ENCODE assay signal across 1 cellular context in the genomic region with DNA sequence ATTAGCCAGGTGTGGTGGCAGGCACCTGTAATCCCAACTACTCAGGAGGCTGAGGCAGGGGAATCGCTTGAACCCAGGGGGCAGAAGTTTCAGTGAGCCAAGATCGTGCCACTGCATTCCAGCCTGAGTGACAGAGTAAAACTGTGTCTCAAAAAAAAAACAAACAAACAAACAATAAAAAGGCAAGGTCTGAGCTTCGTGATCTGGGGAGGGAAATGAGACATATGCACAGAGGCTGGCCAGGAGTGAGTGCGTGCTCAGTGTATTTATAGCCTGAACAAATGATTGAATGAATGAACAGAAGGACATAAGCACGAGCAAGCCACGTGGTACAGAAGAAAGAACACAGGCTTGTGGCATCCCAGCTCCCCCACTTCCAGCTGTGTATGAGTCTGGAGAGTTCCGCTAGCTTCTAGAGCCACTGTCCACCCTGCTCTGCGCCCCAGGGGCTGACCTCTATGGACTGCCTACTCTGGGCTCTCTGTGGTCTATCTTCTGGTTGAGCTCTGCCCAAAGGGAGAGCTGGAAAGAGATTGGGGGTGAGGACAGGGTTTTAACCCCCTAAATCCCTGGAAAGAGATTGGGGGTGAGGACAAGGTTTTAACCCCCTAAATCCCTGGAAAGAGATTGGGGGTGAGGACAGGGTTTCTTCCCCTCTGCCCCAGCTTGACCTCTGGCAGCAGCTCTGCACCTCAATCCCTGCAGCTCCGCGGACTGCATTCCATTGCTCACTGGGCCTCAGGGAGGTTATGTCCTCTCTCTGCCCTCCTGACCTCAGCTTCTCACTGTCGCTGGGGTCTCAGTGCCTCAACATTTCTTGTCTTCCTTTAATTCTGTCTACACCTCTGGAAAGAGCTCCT.
TF ChIP-seq lines count a peak whose summit lies in the region.

No MANE protein-coding gene starts in this region.

TF ChIP-seq in GM23338, 12 proteins besides CTCF, POLR2A, EP300 and RAD21 (continued from another document):
- TF ChIP-seq, protein P1, sequence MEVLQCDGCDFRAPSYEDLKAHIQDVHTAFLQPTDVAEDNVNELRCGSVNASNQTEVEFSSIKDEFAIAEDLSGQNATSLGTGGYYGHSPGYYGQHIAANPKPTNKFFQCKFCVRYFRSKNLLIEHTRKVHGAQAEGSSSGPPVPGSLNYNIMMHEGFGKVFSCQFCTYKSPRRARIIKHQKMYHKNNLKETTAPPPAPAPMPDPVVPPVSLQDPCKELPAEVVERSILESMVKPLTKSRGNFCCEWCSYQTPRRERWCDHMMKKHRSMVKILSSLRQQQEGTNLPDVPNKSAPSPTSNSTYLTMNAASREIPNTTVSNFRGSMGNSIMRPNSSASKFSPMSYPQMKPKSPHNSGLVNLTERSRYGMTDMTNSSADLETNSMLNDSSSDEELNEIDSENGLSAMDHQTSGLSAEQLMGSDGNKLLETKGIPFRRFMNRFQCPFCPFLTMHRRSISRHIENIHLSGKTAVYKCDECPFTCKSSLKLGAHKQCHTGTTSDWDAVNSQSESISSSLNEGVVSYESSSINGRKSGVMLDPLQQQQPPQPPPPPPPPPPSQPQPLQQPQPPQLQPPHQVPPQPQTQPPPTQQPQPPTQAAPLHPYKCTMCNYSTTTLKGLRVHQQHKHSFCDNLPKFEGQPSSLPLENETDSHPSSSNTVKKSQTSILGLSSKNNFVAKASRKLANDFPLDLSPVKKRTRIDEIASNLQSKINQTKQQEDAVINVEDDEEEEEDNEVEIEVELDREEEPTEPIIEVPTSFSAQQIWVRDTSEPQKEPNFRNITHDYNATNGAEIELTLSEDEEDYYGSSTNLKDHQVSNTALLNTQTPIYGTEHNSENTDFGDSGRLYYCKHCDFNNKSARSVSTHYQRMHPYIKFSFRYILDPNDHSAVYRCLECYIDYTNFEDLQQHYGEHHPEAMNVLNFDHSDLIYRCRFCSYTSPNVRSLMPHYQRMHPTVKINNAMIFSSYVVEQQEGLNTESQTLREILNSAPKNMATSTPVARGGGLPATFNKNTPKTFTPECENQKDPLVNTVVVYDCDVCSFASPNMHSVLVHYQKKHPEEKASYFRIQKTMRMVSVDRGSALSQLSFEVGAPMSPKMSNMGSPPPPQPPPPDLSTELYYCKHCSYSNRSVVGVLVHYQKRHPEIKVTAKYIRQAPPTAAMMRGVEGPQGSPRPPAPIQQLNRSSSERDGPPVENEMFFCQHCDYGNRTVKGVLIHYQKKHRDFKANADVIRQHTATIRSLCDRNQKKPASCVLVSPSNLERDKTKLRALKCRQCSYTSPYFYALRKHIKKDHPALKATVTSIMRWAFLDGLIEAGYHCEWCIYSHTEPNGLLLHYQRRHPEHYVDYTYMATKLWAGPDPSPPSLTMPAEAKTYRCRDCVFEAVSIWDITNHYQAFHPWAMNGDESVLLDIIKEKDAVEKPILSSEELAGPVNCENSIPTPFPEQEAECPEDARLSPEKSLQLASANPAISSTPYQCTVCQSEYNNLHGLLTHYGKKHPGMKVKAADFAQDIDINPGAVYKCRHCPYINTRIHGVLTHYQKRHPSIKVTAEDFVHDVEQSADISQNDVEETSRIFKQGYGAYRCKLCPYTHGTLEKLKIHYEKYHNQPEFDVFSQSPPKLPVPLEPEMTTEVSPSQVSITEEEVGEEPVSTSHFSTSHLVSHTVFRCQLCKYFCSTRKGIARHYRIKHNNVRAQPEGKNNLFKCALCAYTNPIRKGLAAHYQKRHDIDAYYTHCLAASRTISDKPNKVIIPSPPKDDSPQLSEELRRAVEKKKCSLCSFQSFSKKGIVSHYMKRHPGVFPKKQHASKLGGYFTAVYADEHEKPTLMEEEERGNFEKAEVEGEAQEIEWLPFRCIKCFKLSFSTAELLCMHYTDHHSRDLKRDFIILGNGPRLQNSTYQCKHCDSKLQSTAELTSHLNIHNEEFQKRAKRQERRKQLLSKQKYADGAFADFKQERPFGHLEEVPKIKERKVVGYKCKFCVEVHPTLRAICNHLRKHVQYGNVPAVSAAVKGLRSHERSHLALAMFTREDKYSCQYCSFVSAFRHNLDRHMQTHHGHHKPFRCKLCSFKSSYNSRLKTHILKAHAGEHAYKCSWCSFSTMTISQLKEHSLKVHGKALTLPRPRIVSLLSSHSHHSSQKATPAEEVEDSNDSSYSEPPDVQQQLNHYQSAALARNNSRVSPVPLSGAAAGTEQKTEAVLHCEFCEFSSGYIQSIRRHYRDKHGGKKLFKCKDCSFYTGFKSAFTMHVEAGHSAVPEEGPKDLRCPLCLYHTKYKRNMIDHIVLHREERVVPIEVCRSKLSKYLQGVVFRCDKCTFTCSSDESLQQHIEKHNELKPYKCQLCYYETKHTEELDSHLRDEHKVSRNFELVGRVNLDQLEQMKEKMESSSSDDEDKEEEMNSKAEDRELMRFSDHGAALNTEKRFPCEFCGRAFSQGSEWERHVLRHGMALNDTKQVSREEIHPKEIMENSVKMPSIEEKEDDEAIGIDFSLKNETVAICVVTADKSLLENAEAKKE (CRISPR knock-in tag; IDR thresholded peaks at IDR 0.05) = no peak
- TF ChIP-seq STAT1 (IDR thresholded peaks at IDR 0.05; ENCODE audit: unreplicated experiment) = no peak
- no peak for TF ChIP-seq POLR2AphosphoS5 (IDR thresholded peaks at IDR 0.05; ENCODE audit: low read depth)
- TF ChIP-seq EZH2phosphoT487 (IDR thresholded peaks at IDR 0.05; ENCODE audit: unreplicated experiment) = no peak
- TF ChIP-seq, protein P2, sequence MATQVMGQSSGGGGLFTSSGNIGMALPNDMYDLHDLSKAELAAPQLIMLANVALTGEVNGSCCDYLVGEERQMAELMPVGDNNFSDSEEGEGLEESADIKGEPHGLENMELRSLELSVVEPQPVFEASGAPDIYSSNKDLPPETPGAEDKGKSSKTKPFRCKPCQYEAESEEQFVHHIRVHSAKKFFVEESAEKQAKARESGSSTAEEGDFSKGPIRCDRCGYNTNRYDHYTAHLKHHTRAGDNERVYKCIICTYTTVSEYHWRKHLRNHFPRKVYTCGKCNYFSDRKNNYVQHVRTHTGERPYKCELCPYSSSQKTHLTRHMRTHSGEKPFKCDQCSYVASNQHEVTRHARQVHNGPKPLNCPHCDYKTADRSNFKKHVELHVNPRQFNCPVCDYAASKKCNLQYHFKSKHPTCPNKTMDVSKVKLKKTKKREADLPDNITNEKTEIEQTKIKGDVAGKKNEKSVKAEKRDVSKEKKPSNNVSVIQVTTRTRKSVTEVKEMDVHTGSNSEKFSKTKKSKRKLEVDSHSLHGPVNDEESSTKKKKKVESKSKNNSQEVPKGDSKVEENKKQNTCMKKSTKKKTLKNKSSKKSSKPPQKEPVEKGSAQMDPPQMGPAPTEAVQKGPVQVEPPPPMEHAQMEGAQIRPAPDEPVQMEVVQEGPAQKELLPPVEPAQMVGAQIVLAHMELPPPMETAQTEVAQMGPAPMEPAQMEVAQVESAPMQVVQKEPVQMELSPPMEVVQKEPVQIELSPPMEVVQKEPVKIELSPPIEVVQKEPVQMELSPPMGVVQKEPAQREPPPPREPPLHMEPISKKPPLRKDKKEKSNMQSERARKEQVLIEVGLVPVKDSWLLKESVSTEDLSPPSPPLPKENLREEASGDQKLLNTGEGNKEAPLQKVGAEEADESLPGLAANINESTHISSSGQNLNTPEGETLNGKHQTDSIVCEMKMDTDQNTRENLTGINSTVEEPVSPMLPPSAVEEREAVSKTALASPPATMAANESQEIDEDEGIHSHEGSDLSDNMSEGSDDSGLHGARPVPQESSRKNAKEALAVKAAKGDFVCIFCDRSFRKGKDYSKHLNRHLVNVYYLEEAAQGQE (IDR thresholded peaks at IDR 0.05; ENCODE audit: unreplicated experiment) = no peak
- no peak for TF ChIP-seq NANOG (IDR thresholded peaks at IDR 0.05; ENCODE audit: borderline replicate concordance)
- no peak for TF ChIP-seq ZNF114 (CRISPR knock-in tag; IDR thresholded peaks at IDR 0.05)
- no peak for TF ChIP-seq JUNB (IDR thresholded peaks at IDR 0.05; ENCODE audit: unreplicated experiment)
- TF ChIP-seq CREB1 (CRISPR knock-in tag; IDR thresholded peaks at IDR 0.05; ENCODE audit: low read depth) = no peak
- TF ChIP-seq ZNF331 (CRISPR knock-in tag; IDR thresholded peaks at IDR 0.05; ENCODE audit: low read depth) = no peak
